14 cellular contexts compared by ENCODE assay signal in the genomic region with DNA sequence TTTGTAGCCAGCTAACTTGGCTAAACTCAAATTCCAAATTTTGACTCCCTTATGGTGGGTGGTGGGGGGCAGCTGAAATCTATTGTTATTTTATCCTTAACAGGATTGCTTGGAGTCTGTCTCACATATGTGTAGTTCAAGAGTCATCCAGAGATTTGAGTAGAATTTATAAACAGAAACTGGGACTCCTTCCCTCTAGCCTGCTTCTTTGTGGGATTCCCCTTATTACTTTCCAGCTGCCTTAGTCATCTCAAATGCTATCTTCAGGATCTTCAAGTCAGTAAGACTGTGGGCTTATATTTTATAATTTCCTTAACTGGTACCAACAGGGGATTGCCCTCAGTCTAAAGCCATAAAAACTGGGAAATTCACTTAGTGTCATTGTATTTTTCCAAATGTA. TPM values are rescaled to one million over a fixed set of nuclear protein-coding genes. Genes with fewer than 3 reads are reported as not detected.
DNase-seq lines count a peak whose midpoint lies in the region; ATAC-seq and TF ChIP-seq lines count a peak whose summit lies in the region.
"Had no signal": no experiment of that assay in that cellular context is flagged by ENCODE, and none has a peak within 500 bp of the region (broad histone marks: within the 10 kb centered on the region; RNA-seq: fewer than 3 reads in every experiment).

No MANE protein-coding gene starts in this region.

- H3K27ac Mint-ChIP-seq in chondrocyte (ENCODE audit: unreplicated experiment) = peak overlapping the region; percentile 36
- H3K27ac Mint-ChIP-seq: activated naive CD4-positive, alpha-beta T cell treated with anti-CD3 and anti-CD28 coated beads, Interleukin-2, amount 10 ng/mL, durations not matched to agents 7 days and 5 days had no signal

- TF ChIP-seq CTCF in AG04449 (IDR thresholded peaks at IDR 0.05; ENCODE audit: insufficient read depth, low read length, missing control alignments) (no peak), chondrocyte (IDR thresholded peaks at IDR 0.05) (no peak)

- POLR2A ChIA-PET in AG04449 (lab: Yijun Ruan, JAX) = no interaction called here

- H3K4me3 ChIP-seq in AG04449 (ENCODE audit: low read depth, low read length) (no peak overlapping the region), mucosa of stomach (ENCODE audit: low read length) (no peak overlapping the region)
- H3K4me3 ChIP-seq: uterus had no signal

- H3K4me3 Mint-ChIP-seq in chondrocyte (ENCODE audit: unreplicated experiment) = no peak overlapping the region
- H3K4me3 Mint-ChIP-seq: activated naive CD4-positive, alpha-beta T cell treated with anti-CD3 and anti-CD28 coated beads, Interleukin-2, amount 10 ng/mL, durations not matched to agents 7 days and 5 days had no signal

- peaks cover 19% of the 10 kb centered on the region for H3K36me3 Mint-ChIP-seq in chondrocyte (ENCODE audit: low read depth)

- no peaks in the 10 kb centered on the region for H3K9me3 ChIP-seq in mucosa of stomach (ENCODE audit: control insufficient read depth, low read length)
- H3K9me3 ChIP-seq: uterus had no signal

- no peaks in the 10 kb centered on the region for H3K36me3 ChIP-seq in mucosa of stomach (ENCODE audit: control insufficient read depth, insufficient read depth, low read length)
- H3K36me3 ChIP-seq: uterus had no signal

- no peaks in the 10 kb centered on the region for H3K4me1 ChIP-seq in mucosa of stomach (ENCODE audit: control insufficient read depth, insufficient read depth, low read length)
- H3K4me1 ChIP-seq: uterus had no signal

- H3K27me3 Mint-ChIP-seq in chondrocyte (ENCODE audit: low read depth) = no peaks in the 10 kb centered on the region
- H3K27me3 Mint-ChIP-seq: activated naive CD4-positive, alpha-beta T cell treated with anti-CD3 and anti-CD28 coated beads, Interleukin-2, amount 10 ng/mL, durations not matched to agents 7 days and 5 days had no signal

- DNase-seq in AG04449 (ENCODE audit: low read depth, low spot score) (peak; percentile 65), LHCN-M2 (ENCODE audit: low read depth) (peak; percentile 44), chondrocyte (ENCODE audit: low spot score) (no peak), HuH-7.5 (ENCODE audit: low spot score) (no peak), NCI-H1436 (lab: John Stamatoyannopoulos, UW) (no peak)
- DNase-seq: activated naive CD4-positive, alpha-beta T cell treated with anti-CD3 and anti-CD28 coated beads, Interleukin-2, amount 10 ng/mL, durations not matched to agents 7 days and 5 days; DMS79; left colon; NCI-H1092; NCI-H524; uterus had no signal

- H3K9ac ChIP-seq in mucosa of stomach (ENCODE audit: low read length) = peak overlapping the region; percentile 12

- ATAC-seq in HG03139 (IDR thresholded peaks at IDR 0.05; ENCODE audit: unreplicated experiment) (no peak), GM21381 (IDR thresholded peaks at IDR 0.05; ENCODE audit: unreplicated experiment) (no peak)
- ATAC-seq: left colon had no signal

- CTCF ChIA-PET in AG04449 (lab: Yijun Ruan, JAX) = interaction anchor here (0.7 to 4.1 kb wide), 3 partner anchors 18 to 674 kb away, joined by 3 to 24 read pairs (median 20); no protein-coding TSS in a partner anchor

- H3K27me3 ChIP-seq in mucosa of stomach (ENCODE audit: control insufficient read depth, insufficient read depth, low read length) = no peaks in the 10 kb centered on the region
- H3K27me3 ChIP-seq: uterus had no signal

- H3K9me3 Mint-ChIP-seq in chondrocyte (ENCODE audit: low read depth) = peaks cover 6% of the 10 kb centered on the region

- H3K4me1 Mint-ChIP-seq in chondrocyte (ENCODE audit: low read depth) = peaks cover 13% of the 10 kb centered on the region
- H3K4me1 Mint-ChIP-seq: activated naive CD4-positive, alpha-beta T cell treated with anti-CD3 and anti-CD28 coated beads, Interleukin-2, amount 10 ng/mL, durations not matched to agents 7 days and 5 days had no signal

RNA-seq across cellular contexts. Expression of a gene that starts 55.5 kb away (rescaled TPM):
- total RNA-seq in LHCN-M2 (2014; rRNA removed) (70.3 and 92.1 TPM in 2 replicates), chondrocyte (106 to 120 TPM (median 114 TPM) in 3 replicates)
- 31.4 TPM for polyA plus RNA-seq in LHCN-M2 (2012)

Comparison
In these comparisons a context has a peak if more than half of its experiments do, and no peak if none do; other contexts are left out.
1. DNase-seq: peak in AG04449 (single experiment) and LHCN-M2 (single experiment); none in chondrocyte (single experiment), HuH-7.5 (single experiment) and NCI-H1436 (single experiment).